1 cellular context compared by ENCODE assay signal in the genomic region with DNA sequence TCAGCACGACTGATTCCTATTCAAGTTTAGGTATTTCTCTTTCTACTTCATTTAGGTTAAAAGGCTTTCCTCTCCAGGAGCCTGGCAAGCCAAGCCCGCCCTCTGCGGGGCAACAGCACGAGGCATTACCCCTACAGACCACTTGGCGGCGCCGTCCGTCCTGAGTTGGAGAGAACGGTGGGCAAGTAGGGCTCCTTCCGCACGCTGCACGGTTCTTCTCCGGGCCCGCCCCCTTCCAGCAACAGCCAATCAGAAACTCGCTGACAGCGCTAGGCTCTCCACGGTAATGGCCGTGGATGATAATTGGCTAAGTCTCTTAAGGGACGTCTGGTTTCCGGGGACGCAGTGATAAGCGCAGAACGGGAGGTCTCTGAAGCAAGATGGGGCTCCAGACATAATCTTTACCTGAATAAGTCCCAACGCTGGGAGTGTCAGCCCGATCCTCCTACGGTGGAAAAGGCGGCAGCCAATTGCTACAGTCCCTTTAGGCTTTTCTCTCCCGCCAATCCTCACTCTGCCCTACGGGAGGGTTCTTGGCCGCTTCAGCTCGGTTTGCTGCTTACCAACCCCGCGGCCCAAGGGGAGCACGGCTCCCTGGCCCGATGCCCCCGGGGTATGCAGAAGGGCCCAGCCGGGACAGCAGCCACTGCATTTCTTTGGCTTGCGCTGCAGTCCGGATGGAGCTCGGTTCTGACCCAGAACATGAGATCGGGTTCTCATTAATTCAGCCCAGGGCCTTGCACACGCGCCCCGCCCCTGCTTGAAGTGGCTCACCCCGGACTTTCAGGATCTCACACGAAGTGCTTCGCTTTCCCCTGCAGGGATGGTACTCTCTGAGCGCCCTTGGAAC.
TF ChIP-seq lines count a peak whose summit lies in the region.

No MANE protein-coding gene starts in this region.

TF ChIP-seq in HepG2, 621 proteins besides CTCF, POLR2A, EP300 and RAD21 (continued from another document and continues in another):
- no peak; the same call in 1 of the 2 replicates for TF ChIP-seq ZNF512B (CRISPR knock-in tag; IDR thresholded peaks at IDR 0.05; ENCODE audit: borderline replicate concordance)
- TF ChIP-seq ZBTB7B (CRISPR knock-in tag; IDR thresholded peaks at IDR 0.05), result peak; percentile 88
- no peak for TF ChIP-seq ZNF577 (CRISPR knock-in tag; IDR thresholded peaks at IDR 0.05; ENCODE audit: borderline replicate concordance, low read depth)
- no peak for TF ChIP-seq ZUFSP (CRISPR knock-in tag; IDR thresholded peaks at IDR 0.05; ENCODE audit: borderline replicate concordance)
- TF ChIP-seq, protein P1, sequence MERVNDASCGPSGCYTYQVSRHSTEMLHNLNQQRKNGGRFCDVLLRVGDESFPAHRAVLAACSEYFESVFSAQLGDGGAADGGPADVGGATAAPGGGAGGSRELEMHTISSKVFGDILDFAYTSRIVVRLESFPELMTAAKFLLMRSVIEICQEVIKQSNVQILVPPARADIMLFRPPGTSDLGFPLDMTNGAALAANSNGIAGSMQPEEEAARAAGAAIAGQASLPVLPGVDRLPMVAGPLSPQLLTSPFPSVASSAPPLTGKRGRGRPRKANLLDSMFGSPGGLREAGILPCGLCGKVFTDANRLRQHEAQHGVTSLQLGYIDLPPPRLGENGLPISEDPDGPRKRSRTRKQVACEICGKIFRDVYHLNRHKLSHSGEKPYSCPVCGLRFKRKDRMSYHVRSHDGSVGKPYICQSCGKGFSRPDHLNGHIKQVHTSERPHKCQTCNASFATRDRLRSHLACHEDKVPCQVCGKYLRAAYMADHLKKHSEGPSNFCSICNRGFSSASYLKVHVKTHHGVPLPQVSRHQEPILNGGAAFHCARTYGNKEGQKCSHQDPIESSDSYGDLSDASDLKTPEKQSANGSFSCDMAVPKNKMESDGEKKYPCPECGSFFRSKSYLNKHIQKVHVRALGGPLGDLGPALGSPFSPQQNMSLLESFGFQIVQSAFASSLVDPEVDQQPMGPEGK (CRISPR knock-in tag; IDR thresholded peaks at IDR 0.05), result peak; percentile 49
- no peak for TF ChIP-seq ZSCAN22 (CRISPR knock-in tag; IDR thresholded peaks at IDR 0.05)
- peak; percentile 91 for TF ChIP-seq ZNF124 (CRISPR knock-in tag; IDR thresholded peaks at IDR 0.05)
- no peak for TF ChIP-seq MZF1 (CRISPR knock-in tag; IDR thresholded peaks at IDR 0.05; ENCODE audit: borderline replicate concordance)
- TF ChIP-seq, protein P2, sequence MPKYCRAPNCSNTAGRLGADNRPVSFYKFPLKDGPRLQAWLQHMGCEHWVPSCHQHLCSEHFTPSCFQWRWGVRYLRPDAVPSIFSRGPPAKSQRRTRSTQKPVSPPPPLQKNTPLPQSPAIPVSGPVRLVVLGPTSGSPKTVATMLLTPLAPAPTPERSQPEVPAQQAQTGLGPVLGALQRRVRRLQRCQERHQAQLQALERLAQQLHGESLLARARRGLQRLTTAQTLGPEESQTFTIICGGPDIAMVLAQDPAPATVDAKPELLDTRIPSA (CRISPR knock-in tag; IDR thresholded peaks at IDR 0.05; ENCODE audit: borderline replicate concordance), result no peak
- no peak for TF ChIP-seq HNRNPK (IDR thresholded peaks at IDR 0.05; ENCODE audit: low read depth, low read length, poor library complexity, severe bottlenecking)
- TF ChIP-seq, protein P3, sequence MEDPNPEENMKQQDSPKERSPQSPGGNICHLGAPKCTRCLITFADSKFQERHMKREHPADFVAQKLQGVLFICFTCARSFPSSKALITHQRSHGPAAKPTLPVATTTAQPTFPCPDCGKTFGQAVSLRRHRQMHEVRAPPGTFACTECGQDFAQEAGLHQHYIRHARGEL (CRISPR knock-in tag; IDR thresholded peaks at IDR 0.05), result 0 out of 2 replicates have a peak, but pooled peaks have one; percentile 24
- TF ChIP-seq GFI1 (CRISPR knock-in tag; IDR thresholded peaks at IDR 0.05; ENCODE audit: borderline replicate concordance), result peak; percentile 65; the same call in 1 of the 2 replicates
- no peak; the same call in 1 of the 2 replicates for TF ChIP-seq AFF4 (CRISPR knock-in tag; IDR thresholded peaks at IDR 0.05)
- TF ChIP-seq ARNT2 (CRISPR knock-in tag; IDR thresholded peaks at IDR 0.05; ENCODE audit: low read depth), result peak; percentile 97
- TF ChIP-seq FOXC1 (CRISPR knock-in tag; IDR thresholded peaks at IDR 0.05; ENCODE audit: borderline replicate concordance), result no peak
- TF ChIP-seq, protein P4, sequence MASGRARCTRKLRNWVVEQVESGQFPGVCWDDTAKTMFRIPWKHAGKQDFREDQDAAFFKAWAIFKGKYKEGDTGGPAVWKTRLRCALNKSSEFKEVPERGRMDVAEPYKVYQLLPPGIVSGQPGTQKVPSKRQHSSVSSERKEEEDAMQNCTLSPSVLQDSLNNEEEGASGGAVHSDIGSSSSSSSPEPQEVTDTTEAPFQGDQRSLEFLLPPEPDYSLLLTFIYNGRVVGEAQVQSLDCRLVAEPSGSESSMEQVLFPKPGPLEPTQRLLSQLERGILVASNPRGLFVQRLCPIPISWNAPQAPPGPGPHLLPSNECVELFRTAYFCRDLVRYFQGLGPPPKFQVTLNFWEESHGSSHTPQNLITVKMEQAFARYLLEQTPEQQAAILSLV (CRISPR knock-in tag; IDR thresholded peaks at IDR 0.05; ENCODE audit: borderline replicate concordance), result peak; percentile 66; the same call in 1 of the 2 replicates
- TF ChIP-seq MAZ (IDR thresholded peaks at IDR 0.05; ENCODE audit: borderline replicate concordance, low read depth, low read length), result peak; percentile 48; the same call in 1 of the 2 replicates
- peak; percentile 76 for TF ChIP-seq MAZ (CRISPR knock-in tag; IDR thresholded peaks at IDR 0.05; ENCODE audit: low read depth)
- TF ChIP-seq GPBP1L1 (CRISPR knock-in tag; IDR thresholded peaks at IDR 0.05), result no peak
- no peak; the same call in 1 of the 2 replicates for TF ChIP-seq SAFB2 (CRISPR knock-in tag; IDR thresholded peaks at IDR 0.05; ENCODE audit: borderline replicate concordance, low read depth)
- no peak for TF ChIP-seq HNF4A (CRISPR knock-in tag; IDR thresholded peaks at IDR 0.05)
- no peak for TF ChIP-seq DPF2 (CRISPR knock-in tag; IDR thresholded peaks at IDR 0.05; ENCODE audit: borderline replicate concordance, low read depth)
- no peak; the same call in 1 of the 2 replicates for TF ChIP-seq ZNF782 (CRISPR knock-in tag; IDR thresholded peaks at IDR 0.05; ENCODE audit: borderline replicate concordance)
- peak; percentile 95; the same call in 1 of the 2 replicates for TF ChIP-seq ZFP90 (CRISPR knock-in tag; IDR thresholded peaks at IDR 0.05; ENCODE audit: borderline replicate concordance)
- TF ChIP-seq CHD2 (IDR thresholded peaks at IDR 0.05; ENCODE audit: low read depth, low read length), result no peak
- peak; percentile 35 for TF ChIP-seq ZZZ3 (CRISPR knock-in tag; IDR thresholded peaks at IDR 0.05; ENCODE audit: borderline replicate concordance)
- peak; percentile 99 for TF ChIP-seq ZMYM4 (CRISPR knock-in tag; IDR thresholded peaks at IDR 0.05)
- TF ChIP-seq ZC3H4 (CRISPR knock-in tag; IDR thresholded peaks at IDR 0.05; ENCODE audit: borderline replicate concordance), result no peak; the same call in 1 of the 2 replicates
- peak; percentile 81 for TF ChIP-seq JARID2 (CRISPR knock-in tag; IDR thresholded peaks at IDR 0.05; ENCODE audit: insufficient replicate concordance)
- peak; percentile 92 for TF ChIP-seq RBM39 (IDR thresholded peaks at IDR 0.05; ENCODE audit: low read depth, low read length, poor library complexity, severe bottlenecking)
- no peak for TF ChIP-seq ZNF207 (IDR thresholded peaks at IDR 0.05; ENCODE audit: borderline replicate concordance)
- peak; percentile 75; the same call in 1 of the 2 replicates for TF ChIP-seq CHCHD3 (CRISPR knock-in tag; IDR thresholded peaks at IDR 0.05)
- no peak for TF ChIP-seq ZNF564 (CRISPR knock-in tag; IDR thresholded peaks at IDR 0.05)
- TF ChIP-seq ZNF468 (CRISPR knock-in tag; IDR thresholded peaks at IDR 0.05), result no peak
- TF ChIP-seq, protein P5, sequence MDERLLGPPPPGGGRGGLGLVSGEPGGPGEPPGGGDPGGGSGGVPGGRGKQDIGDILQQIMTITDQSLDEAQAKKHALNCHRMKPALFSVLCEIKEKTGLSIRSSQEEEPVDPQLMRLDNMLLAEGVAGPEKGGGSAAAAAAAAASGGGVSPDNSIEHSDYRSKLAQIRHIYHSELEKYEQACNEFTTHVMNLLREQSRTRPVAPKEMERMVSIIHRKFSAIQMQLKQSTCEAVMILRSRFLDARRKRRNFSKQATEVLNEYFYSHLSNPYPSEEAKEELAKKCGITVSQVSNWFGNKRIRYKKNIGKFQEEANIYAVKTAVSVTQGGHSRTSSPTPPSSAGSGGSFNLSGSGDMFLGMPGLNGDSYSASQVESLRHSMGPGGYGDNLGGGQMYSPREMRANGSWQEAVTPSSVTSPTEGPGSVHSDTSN (CRISPR knock-in tag; IDR thresholded peaks at IDR 0.05), result no peak
- TF ChIP-seq NFE2 (CRISPR knock-in tag; IDR thresholded peaks at IDR 0.05), result no peak
- TF ChIP-seq SMARCC2 (IDR thresholded peaks at IDR 0.05), result no peak
- TF ChIP-seq, protein P6, sequence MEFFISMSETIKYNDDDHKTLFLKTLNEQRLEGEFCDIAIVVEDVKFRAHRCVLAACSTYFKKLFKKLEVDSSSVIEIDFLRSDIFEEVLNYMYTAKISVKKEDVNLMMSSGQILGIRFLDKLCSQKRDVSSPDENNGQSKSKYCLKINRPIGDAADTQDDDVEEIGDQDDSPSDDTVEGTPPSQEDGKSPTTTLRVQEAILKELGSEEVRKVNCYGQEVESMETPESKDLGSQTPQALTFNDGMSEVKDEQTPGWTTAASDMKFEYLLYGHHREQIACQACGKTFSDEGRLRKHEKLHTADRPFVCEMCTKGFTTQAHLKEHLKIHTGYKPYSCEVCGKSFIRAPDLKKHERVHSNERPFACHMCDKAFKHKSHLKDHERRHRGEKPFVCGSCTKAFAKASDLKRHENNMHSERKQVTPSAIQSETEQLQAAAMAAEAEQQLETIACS (CRISPR knock-in tag; IDR thresholded peaks at IDR 0.05), result no peak
- no peak for TF ChIP-seq PLSCR1 (CRISPR knock-in tag; IDR thresholded peaks at IDR 0.05; ENCODE audit: borderline replicate concordance)
- TF ChIP-seq ZNF674 (CRISPR knock-in tag; IDR thresholded peaks at IDR 0.05; ENCODE audit: low read depth), result no peak
